ENCODE assay signal across 1 cellular context in genomic region chr1:228490120-228491078, GRCh38.
TF ChIP-seq lines count a peak whose summit lies in the region.

No MANE protein-coding gene starts in this region.

TF ChIP-seq in K562, 482 proteins besides CTCF, POLR2A, EP300 and RAD21 (continued from another document and continues in another):
- TF ChIP-seq MNT (conservative IDR thresholded peaks at IDR 0.05) = 0 out of 4 replicates have a peak, but pooled peaks of 1 of the 2 experiments have one; percentile 20
- peak; percentile 76 to 90; a peak in 2 of 4 replicates for TF ChIP-seq TEAD1 (CRISPR knock-in tag; IDR thresholded peaks at IDR 0.05)
- TF ChIP-seq PKNOX1 (IDR thresholded peaks at IDR 0.05) = peak; percentile 87
- peak; percentile 49; the same call in 1 of the 2 replicates for TF ChIP-seq ZNF165 (CRISPR knock-in tag; IDR thresholded peaks at IDR 0.05; ENCODE audit: borderline replicate concordance)
- TF ChIP-seq POLR3G (IDR thresholded peaks at IDR 0.05; ENCODE audit: extremely low read depth, insufficient read length, insufficient replicate concordance) = no peak
- peak; percentile 79; the same call in 1 of the 2 replicates for TF ChIP-seq MTA3 (IDR thresholded peaks at IDR 0.05; ENCODE audit: borderline replicate concordance)
- peak; percentile 64 for TF ChIP-seq RAD51 (IDR thresholded peaks at IDR 0.05; ENCODE audit: borderline replicate concordance, low read depth)
- no peak; the same call in 1 of the 2 replicates for TF ChIP-seq SMARCC2 (IDR thresholded peaks at IDR 0.05; ENCODE audit: low read depth)
- peak; percentile 49; the same call in 1 of the 2 replicates for TF ChIP-seq ZNF668 (CRISPR knock-in tag; IDR thresholded peaks at IDR 0.05)
- 0 out of 2 replicates have a peak, but pooled peaks have one; percentile 38 for TF ChIP-seq GABPA (tag; conservative IDR thresholded peaks at IDR 0.05; ENCODE audit: low read depth)
- TF ChIP-seq SMAD4 (CRISPR knock-in tag; conservative IDR thresholded peaks at IDR 0.05) = peak; percentile 97
- peak; percentile 78; the same call in 1 of the 2 replicates for TF ChIP-seq JUN (IDR thresholded peaks at IDR 0.05; ENCODE audit: borderline replicate concordance, low read depth, low read length)
- no peak for TF ChIP-seq JUN (CRISPR knock-in tag; IDR thresholded peaks at IDR 0.05; ENCODE audit: borderline replicate concordance)
- peak; percentile 97 for TF ChIP-seq DMBX1 (CRISPR knock-in tag; IDR thresholded peaks at IDR 0.05; ENCODE audit: borderline replicate concordance)
- no peak for TF ChIP-seq CHD2 (IDR thresholded peaks at IDR 0.05; ENCODE audit: low read depth, low read length)
- TF ChIP-seq ZNF121 (CRISPR knock-in tag; conservative IDR thresholded peaks at IDR 0.05) = no peak
- TF ChIP-seq MGA (IDR thresholded peaks at IDR 0.05) = peak; percentile 81
- no peak for TF ChIP-seq PRDM10 (IDR thresholded peaks at IDR 0.05; ENCODE audit: partially characterized antibody)
- TF ChIP-seq HCFC1 (IDR thresholded peaks at IDR 0.05; ENCODE audit: low read depth, low read length) = no peak
- peak; percentile 45; the same call in 1 of the 2 replicates for TF ChIP-seq E4F1 (CRISPR knock-in tag; IDR thresholded peaks at IDR 0.05; ENCODE audit: borderline replicate concordance)
- peak; percentile 71; the same call in 1 of the 2 replicates for TF ChIP-seq CREB3L1 (IDR thresholded peaks at IDR 0.05; ENCODE audit: borderline replicate concordance, low read depth)
- TF ChIP-seq ZBTB12 (CRISPR knock-in tag; IDR thresholded peaks at IDR 0.05) = 0 out of 2 replicates have a peak, but pooled peaks have one; percentile 50
- no peak for TF ChIP-seq NCOA2 (IDR thresholded peaks at IDR 0.05; ENCODE audit: partially characterized antibody in 2 of 2)
- TF ChIP-seq DDX20 (tag; IDR thresholded peaks at IDR 0.05; ENCODE audit: low read depth) = peak; percentile 83; the same call in 1 of the 2 replicates
- no peak for TF ChIP-seq SIN3A (IDR thresholded peaks at IDR 0.05; ENCODE audit: borderline replicate concordance in 2 of 2, control insufficient read depth in 1 of 2, low read depth in 2 of 2, low read length in 2 of 2)
